In the genomic region with DNA sequence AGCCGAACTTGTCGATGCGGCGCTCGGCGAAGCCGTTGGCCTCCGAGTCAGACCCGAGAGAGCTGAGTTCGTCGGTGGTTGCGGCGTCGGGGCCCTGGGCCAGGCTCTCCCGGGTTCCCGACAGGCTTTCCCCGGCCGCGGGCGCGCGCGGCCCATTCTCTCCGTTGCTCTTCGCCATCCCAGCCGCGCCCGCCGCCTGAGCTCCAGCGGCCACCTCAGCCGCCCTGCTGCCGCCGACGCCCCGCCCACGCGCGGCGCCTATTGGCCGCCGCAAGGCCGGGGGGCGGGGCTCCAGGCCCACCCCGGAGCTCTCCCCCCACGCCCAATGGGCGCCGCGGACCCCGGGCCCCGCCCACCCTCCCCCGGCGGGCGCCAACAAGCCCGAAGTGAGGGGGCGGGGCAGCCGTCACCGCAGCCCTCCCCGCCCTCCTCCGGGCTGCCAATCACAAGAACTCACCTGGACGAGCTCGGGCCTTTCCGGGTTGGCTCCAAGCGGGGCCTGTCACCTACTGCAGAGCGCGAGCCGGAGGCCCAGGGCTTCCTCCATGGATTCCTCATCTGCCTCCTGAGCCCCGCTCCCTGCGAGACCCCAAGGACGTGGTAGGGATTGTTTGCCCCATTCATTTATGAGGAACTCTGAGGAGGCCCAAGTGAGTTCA, we compare ENCODE assay signal across 8 cellular contexts. TPM values are rescaled to one million over a fixed set of nuclear protein-coding genes. Genes with fewer than 3 reads are reported as not detected.
DNase-seq lines count a peak whose midpoint lies in the region; ATAC-seq, FAIRE-seq and TF ChIP-seq lines count a peak whose summit lies in the region.

A gene with protein sequence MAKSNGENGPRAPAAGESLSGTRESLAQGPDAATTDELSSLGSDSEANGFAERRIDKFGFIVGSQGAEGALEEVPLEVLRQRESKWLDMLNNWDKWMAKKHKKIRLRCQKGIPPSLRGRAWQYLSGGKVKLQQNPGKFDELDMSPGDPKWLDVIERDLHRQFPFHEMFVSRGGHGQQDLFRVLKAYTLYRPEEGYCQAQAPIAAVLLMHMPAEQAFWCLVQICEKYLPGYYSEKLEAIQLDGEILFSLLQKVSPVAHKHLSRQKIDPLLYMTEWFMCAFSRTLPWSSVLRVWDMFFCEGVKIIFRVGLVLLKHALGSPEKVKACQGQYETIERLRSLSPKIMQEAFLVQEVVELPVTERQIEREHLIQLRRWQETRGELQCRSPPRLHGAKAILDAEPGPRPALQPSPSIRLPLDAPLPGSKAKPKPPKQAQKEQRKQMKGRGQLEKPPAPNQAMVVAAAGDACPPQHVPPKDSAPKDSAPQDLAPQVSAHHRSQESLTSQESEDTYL (minus strand): TSS at position 238 of the 659 bp plus-strand sequence. CDS start 60 bp downstream, at position 178.

- TF ChIP-seq POLR2A in GM19099 (IDR thresholded peaks at IDR 0.05; ENCODE audit: extremely low read depth, insufficient read length, low read depth): peak; percentile 76

- FAIRE-seq in kidney (lab: Jason Lieb, UNC): no peak

- intact Hi-C loops in kidney (cut with DNase I): no loop called here

- peak within 1 kb of the TSS; percentile 86 to 88 for H3K27ac ChIP-seq in kidney (ENCODE audit: low read depth in 2 of 2, low read length in 2 of 2)

- H3K9me3 ChIP-seq in kidney (ENCODE audit: control insufficient read depth in 1 of 2, low read length in 2 of 2): no peaks in the 10 kb centered on the region

- peak; percentile 72 for ATAC-seq in HG03378 (IDR thresholded peaks at IDR 0.05; ENCODE audit: unreplicated experiment)

- H3K4me3 ChIP-seq in kidney (ENCODE audit: low read length in 2 of 2): peak within 1 kb of the TSS; percentile 80 to 86

- DNase-seq in AG20443 (ENCODE audit: low spot score): peak; percentile 99
- DNase-seq in NCI-H446 treated with DMSO at 0.1 percent for 48 hours (lab: John Stamatoyannopoulos, UW): peak; percentile 79
- peak; percentile 88 to 90 for DNase-seq in activated CD4-positive, alpha-beta T cell treated with anti-CD3 and anti-CD28 coated beads for 24 hours (ENCODE audit: low read depth in 2 of 2)
- DNase-seq in cerebellum (ENCODE audit: low spot score): peak; percentile 100
- peak; percentile 97 for DNase-seq in kidney
- DNase-seq in stimulated activated CD4-positive, alpha-beta T cell treated with anti-CD3 and anti-CD28 coated beads, Interleukin-15, amount 100 ng/mL, for 1 hour (ENCODE audit: low read depth in 1 of 2, low spot score in 1 of 2): peak; percentile 92 to 93

- peaks cover 27 to 37% of the 10 kb centered on the region in 2 donors for H3K4me1 ChIP-seq in kidney (ENCODE audit: control insufficient read depth in 1 of 2, insufficient read depth in 1 of 2, low read depth in 1 of 2, low read length in 2 of 2)

- peak within 1 kb of the TSS; percentile 74 to 83 for H3K9ac ChIP-seq in kidney (ENCODE audit: low read length in 2 of 2)

- no peak for TF ChIP-seq CTCF in kidney (IDR thresholded peaks at IDR 0.05; ENCODE audit: borderline replicate concordance, extremely low read depth, insufficient read depth)

- peaks cover 0 to 2% of the 10 kb centered on the region in 2 donors for H3K36me3 ChIP-seq in kidney (ENCODE audit: control insufficient read depth in 1 of 2, insufficient read depth in 2 of 2, low read length in 2 of 2)

RNA-seq across cellular contexts. Expression of the gene that starts here (rescaled TPM):
- 6.4 TPM for total RNA-seq in cerebellum
- total RNA-seq in kidney: 34.5 TPM
- 31.0 TPM for polyA plus RNA-seq in kidney (ENCODE audit: insufficient read depth, low read depth, low replicate concordance)

Comparison
In these comparisons a context has a peak if more than half of its experiments do, and no peak if none do; other contexts are left out.
1. Peak in every context shown above with its lines: DNase-seq, ATAC-seq, H3K4me3 ChIP-seq and H3K27ac ChIP-seq.